2 cellular contexts compared by ENCODE assay signal in the genomic region with DNA sequence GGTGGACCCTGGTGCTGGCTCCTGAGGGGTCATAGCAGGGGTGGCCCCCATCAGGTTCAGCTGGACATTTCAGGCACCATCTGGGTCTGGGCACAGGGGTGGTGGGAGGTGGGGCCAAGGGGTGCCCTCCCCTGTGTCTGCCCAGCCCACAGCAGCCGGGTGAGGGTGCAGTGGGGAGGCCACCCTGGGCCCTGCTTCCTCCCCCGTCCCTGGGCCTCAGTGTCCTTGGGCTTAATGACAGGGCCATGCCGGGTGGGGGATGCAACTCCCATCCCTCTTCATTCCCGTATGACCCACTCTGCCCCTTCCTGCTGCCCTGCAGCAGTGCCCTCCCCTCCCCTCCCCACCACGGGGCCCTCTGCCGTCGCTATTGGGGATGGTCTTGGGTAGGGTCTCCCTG.
TF ChIP-seq lines count a peak whose summit lies in the region.

No MANE protein-coding gene starts in this region.

TF ChIP-seq in HCT116, 20 proteins besides CTCF, POLR2A, EP300 and RAD21:
- no peak for TF ChIP-seq ZNF274 (IDR thresholded peaks at IDR 0.05; ENCODE audit: low read depth, low read length)
- no peak for TF ChIP-seq EZH2phosphoT487 (IDR thresholded peaks at IDR 0.05; ENCODE audit: borderline replicate concordance)
- TF ChIP-seq SIN3A (IDR thresholded peaks at IDR 0.05; ENCODE audit: low read depth) = no peak

TF ChIP-seq in K562, 482 proteins besides CTCF, POLR2A, EP300 and RAD21:
- TF ChIP-seq HMG20A (CRISPR knock-in tag; conservative IDR thresholded peaks at IDR 0.05) = no peak
- no peak for TF ChIP-seq HDAC6 (IDR thresholded peaks at IDR 0.05; ENCODE audit: low read depth, low read length)
- TF ChIP-seq, protein P1, sequence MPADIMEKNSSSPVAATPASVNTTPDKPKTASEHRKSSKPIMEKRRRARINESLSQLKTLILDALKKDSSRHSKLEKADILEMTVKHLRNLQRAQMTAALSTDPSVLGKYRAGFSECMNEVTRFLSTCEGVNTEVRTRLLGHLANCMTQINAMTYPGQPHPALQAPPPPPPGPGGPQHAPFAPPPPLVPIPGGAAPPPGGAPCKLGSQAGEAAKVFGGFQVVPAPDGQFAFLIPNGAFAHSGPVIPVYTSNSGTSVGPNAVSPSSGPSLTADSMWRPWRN (IDR thresholded peaks at IDR 0.05; ENCODE audit: low read depth) = no peak
- TF ChIP-seq FOXK1 (CRISPR knock-in tag; IDR thresholded peaks at IDR 0.05; ENCODE audit: borderline replicate concordance) = no peak
- TF ChIP-seq ILK (tag; IDR thresholded peaks at IDR 0.05; ENCODE audit: borderline replicate concordance, low read depth) = no peak
- TF ChIP-seq ADNP (tag; IDR thresholded peaks at IDR 0.05) = no peak
- TF ChIP-seq ZNF24 (IDR thresholded peaks at IDR 0.05) = no peak
- TF ChIP-seq CBX5 (IDR thresholded peaks at IDR 0.05; ENCODE audit: borderline replicate concordance, low read depth) = no peak
- TF ChIP-seq HCFC1 (IDR thresholded peaks at IDR 0.05; ENCODE audit: low read depth, low read length) = no peak
- no peak for TF ChIP-seq IFI16 (CRISPR knock-in tag; IDR thresholded peaks at IDR 0.05)
- no peak for TF ChIP-seq ZNF436 (CRISPR knock-in tag; IDR thresholded peaks at IDR 0.05)
